Comparison of ENCODE assay signal across 17 cellular contexts in the genomic region with DNA sequence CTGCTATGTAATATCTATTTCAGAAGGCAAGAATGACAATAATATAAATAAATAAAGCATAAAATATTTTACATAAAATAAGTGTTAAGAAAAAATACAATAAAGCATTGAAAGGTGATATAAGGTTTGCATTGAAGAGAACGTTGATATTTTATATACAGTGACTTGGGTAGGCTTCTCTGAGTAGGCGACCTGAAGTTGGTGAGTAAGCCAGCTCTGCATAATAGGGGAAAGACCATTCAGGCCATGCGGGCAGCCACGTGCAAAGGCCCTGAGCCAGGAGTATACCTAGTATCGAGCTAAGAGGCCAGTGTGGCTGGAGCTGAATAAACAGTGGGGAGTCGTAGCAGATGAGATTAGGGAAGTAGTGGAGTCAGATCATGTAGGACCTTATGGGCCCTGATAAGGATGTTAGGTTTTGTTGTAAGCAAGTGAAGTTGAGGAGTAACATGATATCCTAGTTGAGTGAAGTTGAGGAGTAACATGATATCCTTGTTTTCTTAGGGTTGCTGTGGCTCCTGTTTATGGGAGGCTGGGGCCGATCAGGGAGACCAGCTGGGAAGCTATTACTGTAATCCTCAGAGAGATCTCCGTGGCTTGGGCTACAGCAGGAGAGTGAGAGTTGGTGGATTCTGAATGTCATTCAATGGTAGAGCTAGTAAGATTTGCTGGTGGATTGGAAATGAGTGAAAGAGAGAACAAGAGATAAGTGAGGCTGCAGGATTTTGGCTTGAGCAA. TPM values are rescaled to one million over a fixed set of nuclear protein-coding genes. Genes with fewer than 3 reads are reported as not detected.
DNase-seq lines count a peak whose midpoint lies in the region; ATAC-seq, FAIRE-seq and TF ChIP-seq lines count a peak whose summit lies in the region.
"Had no signal": no experiment of that assay in that cellular context is flagged by ENCODE, and none has a peak within 500 bp of the region (broad histone marks: within the 10 kb centered on the region; RNA-seq: fewer than 3 reads in every experiment).

No MANE protein-coding gene starts in this region.

- H3K4me3 Mint-ChIP-seq in nephron = peak overlapping the region in 1 of 3 experiments; percentile 3
- H3K4me3 Mint-ChIP-seq: activated naive CD4-positive, alpha-beta T cell treated with anti-CD3 and anti-CD28 coated beads for 36 hours had no signal

- H3K27ac Mint-ChIP-seq in nephron = peak overlapping the region in 2 of 3 experiments; percentile 9 to 29
- H3K27ac Mint-ChIP-seq: activated naive CD4-positive, alpha-beta T cell treated with anti-CD3 and anti-CD28 coated beads for 36 hours had no signal

- intact Hi-C loops in K562 (cut with micrococcal nuclease) = loop anchor here (1.0 to 10.0 kb wide), 6 partner anchors 19 to 159 kb away; no protein-coding TSS in a partner anchor

- no peaks in the 10 kb centered on the region for H3K27me3 ChIP-seq in K562 (ENCODE audit: control insufficient read depth in 2 of 2, insufficient read depth in 2 of 2, low read length in 2 of 2)
- H3K27me3 ChIP-seq: SJSA1, tibial artery had no signal

- DNase-seq in EH (ENCODE audit: low read depth) = peak; percentile 53
- peak; percentile 98 for DNase-seq in NCI-H2107 treated with DMSO at 0.1 percent for 48 hours (lab: John Stamatoyannopoulos, UW; ENCODE audit: unreplicated experiment)
- peak; percentile 92 to 98 (median 94) for DNase-seq in K562 (ENCODE audit: extremely low read depth in 1 of 4, low spot score in 3 of 4)
- DNase-seq in mucosa of gallbladder (ENCODE audit: low spot score) = no peak
- DNase-seq in central memory CD4-positive, alpha-beta T cell = no peak
- DNase-seq: activated CD4-positive, alpha-beta T cell treated with anti-CD3 and anti-CD28 coated beads, Interleukin-2, amount 50 U/mL, for 4 hours; activated naive CD4-positive, alpha-beta T cell treated with anti-CD3 and anti-CD28 coated beads for 36 hours; cortex of kidney; mesenchymal stem cell; NCI-H446; tibial artery had no signal

- H3K9me1 ChIP-seq in K562 (ENCODE audit: control insufficient read depth, insufficient read depth, low read length) = no peaks in the 10 kb centered on the region

- BruUV-seq in K562 (replicated peaks; lab: Mats Ljungman, UMichigan) = no TSS peak

- ATAC-seq in K562 (peak; percentile 97), GM18519 (IDR thresholded peaks at IDR 0.05; ENCODE audit: low FRiP score, unreplicated experiment) (no peak), HG03108 (IDR thresholded peaks at IDR 0.05; ENCODE audit: unreplicated experiment) (no peak)
- ATAC-seq: HepG2 had no signal

- TF ChIP-seq POLR2A in K562 (conservative IDR thresholded peaks at IDR 0.05) = peak; percentile 56; the same call in 1 of the 2 replicates

- peak overlapping the region; percentile 70 for H2AFZ ChIP-seq in K562 (ENCODE audit: low read depth, low read length)

- H3K27me3 Mint-ChIP-seq in nephron (ENCODE audit: low read depth) = peaks cover 4% of the 10 kb centered on the region

- no peaks in the 10 kb centered on the region for H4K20me1 ChIP-seq in K562 (replicated peaks; ENCODE audit: control insufficient read depth, insufficient read depth, low read length)

- H3K9me3 ChIP-seq in K562 (replicated peaks; ENCODE audit: control insufficient read depth, insufficient read depth, low read depth, low read length) = no peaks in the 10 kb centered on the region; the same call in 1 of the 2 replicates
- H3K9me3 ChIP-seq: SJSA1, tibial artery had no signal

- under 1% methylated on average over 8 of the region's 8 CpGs for WGBS in K562 (ENCODE audit: insufficient coverage, low coverage, missing lambda C conversion rate)

- FAIRE-seq in K562 (lab: Jason Lieb, UNC) = peak; percentile 98
- FAIRE-seq: GM12892, HepG2 had no signal

- CTCF ChIA-PET in K562 (lab: Yijun Ruan, JAX; ENCODE audit: low intra/inter-chr PET ratio) = interaction anchor here (0.7 kb wide), 1 partner anchor 195 kb away, joined by 3 read pairs; no protein-coding TSS in a partner anchor

- peak overlapping the region; percentile 65 for H3K4me2 ChIP-seq in K562 (ENCODE audit: insufficient read depth, low read length)

- peak; percentile 4 to 41; a peak in 2 of 4 replicates for TF ChIP-seq RAD21 in K562 (CRISPR knock-in tag; conservative IDR thresholded peaks at IDR 0.05 in 1 of 2, IDR thresholded peaks at IDR 0.05 in 1 of 2)

- peaks cover 29% of the 10 kb centered on the region for H3K36me3 ChIP-seq in K562 (ENCODE audit: control insufficient read depth, insufficient read depth, low read length)
- H3K36me3 ChIP-seq: SJSA1, tibial artery had no signal

- POLR2A ChIA-PET in K562 (lab: Yijun Ruan, JAX) = interaction anchor here (0.6 to 2.6 kb wide), 19 partner anchors 9 to 1238 kb away, joined by 3 to 22 read pairs (median 3); no protein-coding TSS in a partner anchor

- H3K4me3 ChIP-seq in K562 = no peak overlapping the region; the same call in 1 of the 2 replicates
- H3K4me3 ChIP-seq: SJSA1, tibial artery had no signal

- peaks cover 9% of the 10 kb centered on the region for H3K9me3 Mint-ChIP-seq in nephron
- H3K9me3 Mint-ChIP-seq: activated naive CD4-positive, alpha-beta T cell treated with anti-CD3 and anti-CD28 coated beads for 36 hours had no signal

- TF ChIP-seq CTCF in K562 (IDR thresholded peaks at IDR 0.05 in 2 of 3, conservative IDR thresholded peaks at IDR 0.05 in 1 of 3; ENCODE audit: insufficient read depth in 2 of 3, low read depth in 1 of 3, low read length in 3 of 3) (0 out of 6 replicates have a peak, but pooled peaks of 1 of the 3 experiments have one; percentile 6), nephron (IDR thresholded peaks at IDR 0.05; ENCODE audit: unreplicated experiment in 3 of 3) (no peak)

- peak overlapping the region; percentile 90 for H3K27ac ChIP-seq in K562 (ENCODE audit: extremely low read depth, low read depth, low read length)
- H3K27ac ChIP-seq: SJSA1, tibial artery had no signal

- peak; percentile 98 for TF ChIP-seq EP300 in K562 (IDR thresholded peaks at IDR 0.05; ENCODE audit: low read length)

- H3K9ac ChIP-seq in K562 (ENCODE audit: insufficient read depth in 1 of 2, low read depth in 2 of 2, low read length in 2 of 2) = peak overlapping the region; percentile 23 to 60; a peak in 3 of 4 replicates

- H3K4me1 ChIP-seq in K562 (replicated peaks in 1 of 2; ENCODE audit: control insufficient read depth in 2 of 2, insufficient read depth in 2 of 2, low read length in 2 of 2) = peaks cover 11 to 43% of the 10 kb centered on the region in 2 experiments
- H3K4me1 ChIP-seq: SJSA1, tibial artery had no signal

- in situ Hi-C loops in K562 (cut with MboI) = no loop called here

- peaks cover 39% of the 10 kb centered on the region for H3K79me2 ChIP-seq in K562 (ENCODE audit: control insufficient read depth, insufficient read depth, low read length)

- peaks cover 10% of the 10 kb centered on the region for H3K4me1 Mint-ChIP-seq in nephron

- peaks cover 9% of the 10 kb centered on the region for H3K36me3 Mint-ChIP-seq in nephron (ENCODE audit: low read depth)

TF ChIP-seq in K562, 482 proteins besides CTCF, POLR2A, EP300 and RAD21 (continues in another document):
- TF ChIP-seq ZFP36 (IDR thresholded peaks at IDR 0.05; ENCODE audit: low read depth, low read length, partially characterized antibody) (peak; percentile 52), SMAD4 (CRISPR knock-in tag; conservative IDR thresholded peaks at IDR 0.05) (peak; percentile 93), EGR1 (conservative IDR thresholded peaks at IDR 0.05) (peak; percentile 45; the same call in 1 of the 2 replicates), ZNF140 (CRISPR knock-in tag; IDR thresholded peaks at IDR 0.05) (no peak), PPARD (CRISPR knock-in tag; IDR thresholded peaks at IDR 0.05) (no peak)
- TF ChIP-seq, protein P1, sequence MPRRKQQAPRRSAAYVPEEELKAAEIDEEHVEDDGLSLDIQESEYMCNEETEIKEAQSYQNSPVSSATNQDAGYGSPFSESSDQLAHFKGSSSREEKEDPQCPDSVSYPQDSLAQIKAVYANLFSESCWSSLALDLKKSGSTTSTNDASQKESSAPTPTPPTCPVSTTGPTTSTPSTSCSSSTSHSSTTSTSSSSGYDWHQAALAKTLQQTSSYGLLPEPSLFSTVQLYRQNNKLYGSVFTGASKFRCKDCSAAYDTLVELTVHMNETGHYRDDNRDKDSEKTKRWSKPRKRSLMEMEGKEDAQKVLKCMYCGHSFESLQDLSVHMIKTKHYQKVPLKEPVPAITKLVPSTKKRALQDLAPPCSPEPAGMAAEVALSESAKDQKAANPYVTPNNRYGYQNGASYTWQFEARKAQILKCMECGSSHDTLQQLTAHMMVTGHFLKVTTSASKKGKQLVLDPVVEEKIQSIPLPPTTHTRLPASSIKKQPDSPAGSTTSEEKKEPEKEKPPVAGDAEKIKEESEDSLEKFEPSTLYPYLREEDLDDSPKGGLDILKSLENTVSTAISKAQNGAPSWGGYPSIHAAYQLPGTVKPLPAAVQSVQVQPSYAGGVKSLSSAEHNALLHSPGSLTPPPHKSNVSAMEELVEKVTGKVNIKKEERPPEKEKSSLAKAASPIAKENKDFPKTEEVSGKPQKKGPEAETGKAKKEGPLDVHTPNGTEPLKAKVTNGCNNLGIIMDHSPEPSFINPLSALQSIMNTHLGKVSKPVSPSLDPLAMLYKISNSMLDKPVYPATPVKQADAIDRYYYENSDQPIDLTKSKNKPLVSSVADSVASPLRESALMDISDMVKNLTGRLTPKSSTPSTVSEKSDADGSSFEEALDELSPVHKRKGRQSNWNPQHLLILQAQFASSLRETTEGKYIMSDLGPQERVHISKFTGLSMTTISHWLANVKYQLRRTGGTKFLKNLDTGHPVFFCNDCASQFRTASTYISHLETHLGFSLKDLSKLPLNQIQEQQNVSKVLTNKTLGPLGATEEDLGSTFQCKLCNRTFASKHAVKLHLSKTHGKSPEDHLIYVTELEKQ (CRISPR knock-in tag; IDR thresholded peaks at IDR 0.05) = no peak

RNA-seq across cellular contexts. Expression of gene KCNK1, which starts 22.0 kb away (rescaled TPM):
- total RNA-seq in K562 (2011; cell fraction: chromatin; rRNA removed; ENCODE audit: low replicate concordance) = 25.8 and 31.2 TPM in 2 replicates
- 36.3 and 38.5 TPM in 2 replicates for total RNA-seq in K562 (2011; cell fraction: nucleolus; rRNA removed)
- 34.2 and 46.4 TPM in 2 replicates for total RNA-seq in K562 (2011; cell fraction: nucleoplasm; rRNA removed)
- total RNA-seq in K562 (2014; rRNA removed) = 6.0 and 6.7 TPM in 2 replicates
- total RNA-seq in K562 (2014; rRNA removed; fragmentation: Illumina TruSeq; extraction: Trizol) = 6.0 and 7.0 TPM in 2 replicates
- 4.1 and 4.7 TPM in 2 replicates for total RNA-seq in K562 (2015; rRNA removed; fragmentation: Illumina TruSeq; extraction: Trizol)
- total RNA-seq in K562 (2021) = 9.4 and 9.8 TPM in 2 replicates
- polyA plus RNA-seq in K562 (2011; rRNA removed) = 19.9 and 22.7 TPM in 2 replicates
- polyA plus RNA-seq in K562 (2011; cell fraction: cytosol; rRNA removed) = 20.0 and 35.2 TPM in 2 replicates
- polyA plus RNA-seq in K562 (2011; cell fraction: nucleus; rRNA removed) = 16.3 and 25.6 TPM in 2 replicates
- 6.0 and 6.4 TPM in 2 replicates for polyA plus RNA-seq in K562 (2012)
- polyA plus RNA-seq in K562 (2014; fragmentation: Illumina TruSeq; extraction: Trizol) = 7.4 and 9.3 TPM in 2 replicates
- 1 to 10 TPM; 3.1 to 3.5 TPM for polyA plus RNA-seq in K562 (2014; fragmentation: Nextera tagmentation; extraction: Ambion mirVana)
- polyA plus RNA-seq in K562 (2014; rRNA removed) = 8.0 and 9.8 TPM in 2 replicates
- polyA minus RNA-seq in K562 (2011; rRNA and poly(A)+ RNA removed) = 19.6 and 25.5 TPM in 2 replicates
- 20.0 and 23.3 TPM in 2 replicates for polyA minus RNA-seq in K562 (2011; cell fraction: cytosol; rRNA and poly(A)+ RNA removed)
- polyA minus RNA-seq in K562 (2011; cell fraction: nucleus; rRNA and poly(A)+ RNA removed) = 16.6 and 19.1 TPM in 2 replicates
- total RNA-seq in mucosa of gallbladder = 24.5 TPM
- total RNA-seq: HepG2, SJSA1 had no signal
- polyA plus RNA-seq: HepG2 had no signal

Comparison
In these comparisons a context has a peak if more than half of its experiments do, and no peak if none do; other contexts are left out.
1. DNase-seq: peak in EH (single experiment), NCI-H2107 treated with DMSO at 0.1 percent for 48 hours (single experiment) and K562 (4 of 4); none in mucosa of gallbladder (single experiment) and central memory CD4-positive, alpha-beta T cell (single experiment).